Comparison of ENCODE assay signal across 1 cellular context in genomic region chr16:3637371-3637923, GRCh38.
TF ChIP-seq lines count a peak whose summit lies in the region.

No MANE protein-coding gene starts in this region.

TF ChIP-seq in GM12878, 131 proteins besides CTCF, POLR2A, EP300 and RAD21 (continued from another document and continues in another):
- TF ChIP-seq CUX1 (IDR thresholded peaks at IDR 0.05; ENCODE audit: insufficient replicate concordance, low read depth, low read length) (no peak), SIX5 (IDR thresholded peaks at IDR 0.05; ENCODE audit: low read depth, low read length, severe bottlenecking) (no peak), FOS (IDR thresholded peaks at IDR 0.05; ENCODE audit: borderline replicate concordance, extremely low read depth, insufficient read length) (no peak), NR2C2 (IDR thresholded peaks at IDR 0.05; ENCODE audit: borderline replicate concordance, control insufficient read depth, insufficient read length, low read depth) (no peak), BACH1 (IDR thresholded peaks at IDR 0.05; ENCODE audit: borderline replicate concordance) (no peak), E4F1 (IDR thresholded peaks at IDR 0.05; ENCODE audit: borderline replicate concordance, partially characterized antibody) (no peak), HSF1 (IDR thresholded peaks at IDR 0.05; ENCODE audit: low read depth, low read length) (no peak), REST (IDR thresholded peaks at IDR 0.05; ENCODE audit: low read depth, low read length) (no peak), MEF2A (IDR thresholded peaks at IDR 0.05; ENCODE audit: insufficient read depth, low read depth, low read length) (no peak), ASH2L (IDR thresholded peaks at IDR 0.05; ENCODE audit: borderline replicate concordance, low read depth) (no peak), EZH2 (IDR thresholded peaks at IDR 0.05; ENCODE audit: borderline replicate concordance, control insufficient read depth, low read depth, low read length) (no peak), USF2 (IDR thresholded peaks at IDR 0.05; ENCODE audit: borderline replicate concordance, low read depth, low read length) (no peak), FOXK2 (IDR thresholded peaks at IDR 0.05) (no peak), NR2F1 (conservative IDR thresholded peaks at IDR 0.05) (no peak), SMC3 (IDR thresholded peaks at IDR 0.05; ENCODE audit: borderline replicate concordance, low read length) (no peak), NRF1 (conservative IDR thresholded peaks at IDR 0.05; ENCODE audit: low read depth, low read length) (no peak), ZBED1 (IDR thresholded peaks at IDR 0.05; ENCODE audit: borderline replicate concordance) (no peak), CREM (IDR thresholded peaks at IDR 0.05; ENCODE audit: low read depth) (no peak), WRNIP1 (IDR thresholded peaks at IDR 0.05; ENCODE audit: borderline replicate concordance, low read depth, low read length) (no peak), PAX5 (IDR thresholded peaks at IDR 0.05; ENCODE audit: borderline replicate concordance, low read depth, low read length) (no peak), NKRF (conservative IDR thresholded peaks at IDR 0.05) (no peak), CEBPB (IDR thresholded peaks at IDR 0.05; ENCODE audit: borderline replicate concordance in 1 of 2, low read depth in 2 of 2, low read length in 2 of 2) (no peak), LARP7 (IDR thresholded peaks at IDR 0.05) (no peak), RUNX3 (IDR thresholded peaks at IDR 0.05; ENCODE audit: low read length) (no peak), YBX1 (IDR thresholded peaks at IDR 0.05) (no peak), BCL11A (IDR thresholded peaks at IDR 0.05; ENCODE audit: low read depth, low read length) (0 out of 2 replicates have a peak, but pooled peaks have one; percentile 13), SUPT20H (IDR thresholded peaks at IDR 0.05; ENCODE audit: borderline replicate concordance, control insufficient read depth, low read depth, low read length) (no peak), ZBTB40 (IDR thresholded peaks at IDR 0.05; ENCODE audit: borderline replicate concordance) (no peak), PAX8 (IDR thresholded peaks at IDR 0.05) (no peak), NFYA (IDR thresholded peaks at IDR 0.05; ENCODE audit: borderline replicate concordance, low read depth, low read length) (no peak), RFX5 (IDR thresholded peaks at IDR 0.05; ENCODE audit: low read depth, low read length) (no peak), STAT3 (IDR thresholded peaks at IDR 0.05; ENCODE audit: low read depth, low read length) (no peak), IRF4 (IDR thresholded peaks at IDR 0.05; ENCODE audit: low read depth, low read length) (no peak), YY1 (IDR thresholded peaks at IDR 0.05; ENCODE audit: low read depth, low read length) (0 out of 2 replicates have a peak, but pooled peaks have one; percentile 17), KLF5 (IDR thresholded peaks at IDR 0.05; ENCODE audit: partially characterized antibody) (no peak), IRF3 (IDR thresholded peaks at IDR 0.05) (no peak)
